ENCODE assay signal across 9 cellular contexts in genomic region chr1:206725053-206725963, GRCh38. TPM values are rescaled to one million over a fixed set of nuclear protein-coding genes. Genes with fewer than 3 reads are reported as not detected.
DNase-seq lines count a peak whose midpoint lies in the region; ATAC-seq and TF ChIP-seq lines count a peak whose summit lies in the region.
"Had no signal": no experiment of that assay in that cellular context is flagged by ENCODE, and none has a peak within 500 bp of the region (broad histone marks: within the 10 kb centered on the region; RNA-seq: fewer than 3 reads in every experiment).

No MANE protein-coding gene starts in this region.

- no peaks in the 10 kb centered on the region for H3K36me3 ChIP-seq in SU-DHL-6 (ENCODE audit: low read length)

- H3K9me3 ChIP-seq in SU-DHL-6 (ENCODE audit: insufficient read depth, low read length), result no peaks in the 10 kb centered on the region

- no peaks in the 10 kb centered on the region for H3K9me2 ChIP-seq in SU-DHL-6 (replicated peaks; ENCODE audit: insufficient read depth, low read length)

- ATAC-seq in left lobe of liver (peak; percentile 28), HG03354 (IDR thresholded peaks at IDR 0.05; ENCODE audit: poor library complexity, severe bottlenecking, unreplicated experiment) (no peak)

- DNase-seq in D341Med (ENCODE audit: low spot score), result peak; percentile 59
- DNase-seq in HT1080 (ENCODE audit: low read depth), result peak; percentile 33
- DNase-seq in astrocyte of the hippocampus (ENCODE audit: low read depth, low spot score), result peak; percentile 51
- no peak for DNase-seq in left lobe of liver (ENCODE audit: low spot score)
- DNase-seq in stromal cell of bone marrow (ENCODE audit: low read depth), result peak; percentile 35
- DNase-seq in ecto neural progenitor cell (ENCODE audit: low spot score), result no peak

- H3K4me3 ChIP-seq in SU-DHL-6 (ENCODE audit: insufficient read depth, low read length, poor library complexity, severe bottlenecking), result no peak overlapping the region
- H3K4me3 ChIP-seq: SK-N-MC had no signal

- H3K79me2 ChIP-seq in SU-DHL-6 (ENCODE audit: insufficient read depth, low read length), result no peaks in the 10 kb centered on the region

- no peak overlapping the region for H3K27ac ChIP-seq in SU-DHL-6 (ENCODE audit: low read depth, low read length)
- H3K27ac ChIP-seq: SK-N-MC had no signal

- H3K4me2 ChIP-seq in SU-DHL-6 (ENCODE audit: low read depth, low read length, poor library complexity, severe bottlenecking), result no peak overlapping the region

- no peak overlapping the region for H2AFZ ChIP-seq in SU-DHL-6 (ENCODE audit: low read depth, low read length, severe bottlenecking)

- H4K20me1 ChIP-seq in SU-DHL-6 (ENCODE audit: low read depth, low read length), result no peaks in the 10 kb centered on the region

- peak; percentile 30 for TF ChIP-seq CTCF in SU-DHL-6 (IDR thresholded peaks at IDR 0.05; ENCODE audit: insufficient read depth, low read length, poor library complexity, severe bottlenecking)

- no peaks in the 10 kb centered on the region for H3F3A ChIP-seq in SU-DHL-6 (ENCODE audit: insufficient read depth)

- H3K27me3 ChIP-seq in SU-DHL-6 (ENCODE audit: low read length), result no peaks in the 10 kb centered on the region

- H3K9ac ChIP-seq in SU-DHL-6 (ENCODE audit: low read length), result no peak overlapping the region

RNA-seq across cellular contexts. Expression of gene MAPKAPK2, which starts 40.6 kb away (rescaled TPM):
- 41.7 and 51.1 TPM in 2 replicates for total RNA-seq in HT1080 (2014; rRNA removed; shearing (Covaris generic))
- 52.6 and 58.3 TPM in 2 replicates for polyA plus RNA-seq in HT1080 (2015; cell fraction: cytosol; rRNA removed)
- polyA plus RNA-seq in HT1080 (2015; cell fraction: nucleus; rRNA removed), result 50.6 and 51.9 TPM in 2 replicates
- total RNA-seq in left lobe of liver, result 41.0 TPM

RNA-seq across cellular contexts. Expression of gene IL19, which starts 45.3 kb away (rescaled TPM):
- 0.57 TPM in 1 of 2 replicates, not detected in the other for total RNA-seq in HT1080 (2014; rRNA removed; shearing (Covaris generic))
- not detected in 2 replicates for polyA plus RNA-seq in HT1080 (2015; cell fraction: cytosol; rRNA removed)
- not detected in 2 replicates for polyA plus RNA-seq in HT1080 (2015; cell fraction: nucleus; rRNA removed)
- not detected for total RNA-seq in left lobe of liver

RNA-seq across cellular contexts. Expression of gene IL10, which starts 47.0 kb away (rescaled TPM):
- not detected in 2 replicates for total RNA-seq in HT1080 (2014; rRNA removed; shearing (Covaris generic))
- not detected in 2 replicates for polyA plus RNA-seq in HT1080 (2015; cell fraction: cytosol; rRNA removed)
- not detected in 2 replicates for polyA plus RNA-seq in HT1080 (2015; cell fraction: nucleus; rRNA removed)
- total RNA-seq in left lobe of liver, result 0.18 TPM

Comparison
In these comparisons a context has a peak if more than half of its experiments do, and no peak if none do; other contexts are left out.
1. DNase-seq: peak in D341Med (single experiment), HT1080 (single experiment), astrocyte of the hippocampus (single experiment) and stromal cell of bone marrow (single experiment); none in left lobe of liver (single experiment) and ecto neural progenitor cell (single experiment).